ENCODE assay signal across 20 cellular contexts in genomic region chr3:187964759-187965158, GRCh38.
A peak's percentile ranks its signal among the peaks of the same experiment; 100 is the strongest.
DNase-seq lines count a peak whose midpoint lies in the region; ATAC-seq, FAIRE-seq and TF ChIP-seq lines count a peak whose summit lies in the region.
"Had no signal": no experiment of that assay in that cellular context is flagged by ENCODE, and none has a peak within 500 bp of the region (broad histone marks: within the 10 kb centered on the region; RNA-seq: fewer than 3 reads in every experiment).

No MANE protein-coding gene starts in this region.

- no peak overlapping the region for H2BK5ac ChIP-seq in trophoblast cell (ENCODE audit: low read depth, low read length, poor library complexity)

- CTCF ChIA-PET in A549 (lab: Yijun Ruan, JAX) (no interaction called here), OCI-LY7 (lab: Charles Lee; ENCODE audit: unreplicated experiment) (interaction anchor here (0.7 kb wide), 1 partner anchor 11 kb away, joined by 3 read pairs; no protein-coding TSS in a partner anchor), HEK293T (lab: Yijun Ruan, JAX) (no interaction called here)

- TF ChIP-seq CTCF in A549 (IDR thresholded peaks at IDR 0.05) = no peak
- TF ChIP-seq CTCF in CD14-positive monocyte (IDR thresholded peaks at IDR 0.05) = no peak
- TF ChIP-seq CTCF in OCI-LY7 (conservative IDR thresholded peaks at IDR 0.05; ENCODE audit: low read length) = no peak
- TF ChIP-seq CTCF in type B pancreatic cell (conservative IDR thresholded peaks at IDR 0.05) = no peak

- FAIRE-seq in A549 (lab: Jason Lieb, UNC) = no peak
- FAIRE-seq: G401.6 had no signal

- no TSS peak for BruUV-seq in OCI-LY7 (replicated peaks; lab: Mats Ljungman, UMichigan)

- H3K36me3 ChIP-seq in OCI-LY7 (ENCODE audit: insufficient read depth, low read length) = peaks cover 17% of the 10 kb centered on the region; the same call in 1 of the 2 replicates
- H3K36me3 ChIP-seq in trophoblast cell (ENCODE audit: control insufficient read depth in 1 of 2, insufficient read depth in 2 of 2, low read length in 2 of 2) = no peaks in the 10 kb centered on the region
- H3K36me3 ChIP-seq: HAP-1, MG63, SJSA1 had no signal

- no peaks in the 10 kb centered on the region for H3K9me2 ChIP-seq in OCI-LY7 (ENCODE audit: insufficient read depth, low read length)

- POLR2A ChIA-PET in A549 (lab: Yijun Ruan, JAX) (no interaction called here), OCI-LY7 (lab: Charles Lee) (interaction anchor here (1.0 to 18.1 kb wide), 11 partner anchors 7 to 791 kb away, joined by 3 to 1356 read pairs (median 46); partner anchors contain the start of gene BCL6), HEK293T (lab: Yijun Ruan, JAX) (no interaction called here)

- H3K27me3 ChIP-seq in trophoblast cell (ENCODE audit: insufficient read depth, low read length) = no peaks in the 10 kb centered on the region
- H3K27me3 ChIP-seq: MG63, SJSA1 had no signal

- no peak for TF ChIP-seq POLR2A in A549 (IDR thresholded peaks at IDR 0.05; ENCODE audit: low read length)

- H3K9me3 ChIP-seq in A549 = no peaks in the 10 kb centered on the region
- H3K9me3 ChIP-seq in OCI-LY7 (ENCODE audit: low read length) = no peaks in the 10 kb centered on the region
- H3K9me3 ChIP-seq in trophoblast cell (ENCODE audit: insufficient read depth, low read depth, low read length) = no peaks in the 10 kb centered on the region
- H3K9me3 ChIP-seq: HAP-1, MG63, SJSA1 had no signal

- H3K27ac ChIP-seq in A549 (peak overlapping the region in 1 of 2 experiments; percentile 21; a peak in 1 of 6 replicates), OCI-LY7 (ENCODE audit: low read depth, low read length, poor library complexity, severe bottlenecking) (peak overlapping the region; percentile 99), trophoblast cell (ENCODE audit: low read depth, low read length) (no peak overlapping the region)
- H3K27ac ChIP-seq: SJSA1 had no signal

- no peak overlapping the region for H4K12ac ChIP-seq in trophoblast cell (ENCODE audit: low read depth, low read length)

- H3K79me2 ChIP-seq in OCI-LY7 (ENCODE audit: insufficient read depth, low read depth, low read length) = peaks cover 45% of the 10 kb centered on the region; the same call in 1 of the 2 replicates
- H3K79me2 ChIP-seq in trophoblast cell (ENCODE audit: control insufficient read depth, insufficient read depth, low read length, poor library complexity) = no peaks in the 10 kb centered on the region

- H4K8ac ChIP-seq in trophoblast cell (ENCODE audit: low read depth, low read length) = no peak overlapping the region

- 88% methylated on average over 2 of the region's 2 CpGs for WGBS in A549 (ENCODE audit: missing lambda C conversion rate)
- no CpG with 5 or more reads among the region's 2 CpGs for WGBS in trophoblast cell (ENCODE audit: extremely low coverage, insufficient coverage, insufficient read length)

- H3K14ac ChIP-seq in trophoblast cell (ENCODE audit: low read length) = no peak overlapping the region

- DNase-seq in A549 (ENCODE audit: low read depth in 1 of 2, low spot score in 1 of 2) = no peak
- DNase-seq in CD14-positive monocyte (ENCODE audit: low spot score) = no peak
- DNase-seq in OCI-LY7 (ENCODE audit: low spot score) = no peak
- DNase-seq in trophoblast cell = peak; percentile 46 to 89
- no peak for DNase-seq in HEK293T (ENCODE audit: extremely low spot score)
- no peak for DNase-seq in stimulated activated CD4-positive, alpha-beta T cell treated with anti-CD3 and anti-CD28 coated beads, Interleukin-12 subunit alpha, Interleukin-12 subunit beta, amount 100 ng/mL, for 4 hours
- DNase-seq in type B pancreatic cell (ENCODE audit: extremely low spot score, unreplicated experiment) = no peak
- DNase-seq: CD4-positive, alpha-beta memory T cell; DMS79 treated with DMSO at 0.1 percent for 48 hours; KG1; MG63; NCI-H1105 treated with DMSO at 0.1 percent for 48 hours; NCI-H187 treated with DMSO at 0.1 percent for 48 hours; NCI-H345; NK-92 treated with Interleukin-12 subunit alpha and Interleukin-12 subunit beta, amount 100 ng/mL, for 24 hours; PC-3; SW 1271 had no signal

- no peak overlapping the region for H2AFZ ChIP-seq in OCI-LY7 (ENCODE audit: low read length)
- no peak overlapping the region for H2AFZ ChIP-seq in trophoblast cell (ENCODE audit: insufficient read depth, low read length, poor library complexity)

- H3K36me3 Mint-ChIP-seq in CD14-positive monocyte (no peaks in the 10 kb centered on the region), type B pancreatic cell (no peaks in the 10 kb centered on the region)
- H3K36me3 Mint-ChIP-seq: CD4-positive, alpha-beta memory T cell had no signal

- peaks cover 0 to 4% (median 0%) of the 10 kb centered on the region in 3 donors for H3K27me3 Mint-ChIP-seq in CD14-positive monocyte (ENCODE audit: low read depth in 3 of 3)
- peaks cover 7% of the 10 kb centered on the region for H3K27me3 Mint-ChIP-seq in type B pancreatic cell

- no peak overlapping the region for H4K91ac ChIP-seq in trophoblast cell (ENCODE audit: low read depth, low read length)

- H3K4me1 Mint-ChIP-seq in CD14-positive monocyte (peaks cover 49% of the 10 kb centered on the region), type B pancreatic cell (ENCODE audit: unreplicated experiment) (peaks cover 4% of the 10 kb centered on the region)

- TF ChIP-seq EP300 in A549 (IDR thresholded peaks at IDR 0.05) = no peak

- no peak overlapping the region for H3K18ac ChIP-seq in trophoblast cell (ENCODE audit: low read length)

- no peak overlapping the region for H3K4ac ChIP-seq in trophoblast cell (ENCODE audit: low read depth, low read length)

- no peak overlapping the region for H2BK120ac ChIP-seq in trophoblast cell (ENCODE audit: insufficient read depth, low read length, poor library complexity)

- H2BK12ac ChIP-seq in trophoblast cell (ENCODE audit: low read length) = no peak overlapping the region

- no peak overlapping the region for H3K23ac ChIP-seq in trophoblast cell (ENCODE audit: low read length)

- intact Hi-C loops in CD14-positive monocyte (cut with micrococcal nuclease) (loop anchor here in 1 of 2 donors (5.0 kb wide), 3 partner anchors 47 to 217 kb away; partner anchors contain the start of gene BCL6), OCI-LY7 (cut with micrococcal nuclease; ENCODE audit: unreplicated experiment) (loop anchor here (5.0 kb wide), 1 partner anchor 967 kb away; no protein-coding TSS in a partner anchor)

- H3K4me3 ChIP-seq in A549 (no peak overlapping the region), OCI-LY7 (ENCODE audit: low read depth, low read length, poor library complexity, severe bottlenecking) (no peak overlapping the region), trophoblast cell (ENCODE audit: low read depth, low read length) (no peak overlapping the region)
- H3K4me3 ChIP-seq: HAP-1, MG63, SJSA1 had no signal

- H3K4me1 ChIP-seq in A549 = peaks cover 41% of the 10 kb centered on the region
- peaks cover 99% of the 10 kb centered on the region for H3K4me1 ChIP-seq in OCI-LY7 (ENCODE audit: insufficient read depth, low read length, poor library complexity, severe bottlenecking)
- peaks cover 8 to 13% of the 10 kb centered on the region in 2 experiments for H3K4me1 ChIP-seq in trophoblast cell (ENCODE audit: control insufficient read depth in 1 of 2, insufficient read depth in 2 of 2, low read length in 2 of 2)
- H3K4me1 ChIP-seq: HAP-1, SJSA1 had no signal

- H3K27ac Mint-ChIP-seq in CD14-positive monocyte = peak overlapping the region in 4 of 7 donors; percentile 68 to 93 (median 80)
- no peak overlapping the region for H3K27ac Mint-ChIP-seq in type B pancreatic cell

- H3K4me3 Mint-ChIP-seq in CD14-positive monocyte (no peak overlapping the region), type B pancreatic cell (no peak overlapping the region)
- H3K4me3 Mint-ChIP-seq: CD4-positive, alpha-beta memory T cell had no signal

- H3K9ac ChIP-seq in trophoblast cell (ENCODE audit: low read length) = no peak overlapping the region

- H3K9me3 Mint-ChIP-seq in CD14-positive monocyte (no peaks in the 10 kb centered on the region), type B pancreatic cell (no peaks in the 10 kb centered on the region)
- H3K9me3 Mint-ChIP-seq: CD4-positive, alpha-beta memory T cell had no signal

- H3K4me2 ChIP-seq in A549 (peak overlapping the region; percentile 13; the same call in 1 of the 3 replicates), OCI-LY7 (ENCODE audit: low read length) (peak overlapping the region; percentile 58), trophoblast cell (ENCODE audit: low read length) (no peak overlapping the region)

- H2AK5ac ChIP-seq in trophoblast cell (ENCODE audit: low read length) = no peak overlapping the region

- ATAC-seq in A549 = no peak
- ATAC-seq: PC-3 had no signal

- H4K20me1 ChIP-seq in OCI-LY7 (ENCODE audit: insufficient read depth, low read length) = no peaks in the 10 kb centered on the region

- no peak for TF ChIP-seq RAD21 in A549 (conservative IDR thresholded peaks at IDR 0.05 in 1 of 2, IDR thresholded peaks at IDR 0.05 in 1 of 2)

- no peaks in the 10 kb centered on the region for H3K79me1 ChIP-seq in trophoblast cell (ENCODE audit: low read length)

TF ChIP-seq in A549, 52 proteins besides CTCF, POLR2A, EP300 and RAD21:
- TF ChIP-seq POLR2AphosphoS2 (conservative IDR thresholded peaks at IDR 0.05; ENCODE audit: low read length) (no peak), USF2 (IDR thresholded peaks at IDR 0.05) (no peak), CHD2 (IDR thresholded peaks at IDR 0.05; ENCODE audit: low read length, partially characterized antibody) (no peak), CEBPB (IDR thresholded peaks at IDR 0.05) (peak in 1 of 2 experiments; percentile 37; a peak in 1 of 4 replicates), TP53 (CRISPR knock-in tag; IDR thresholded peaks at IDR 0.05) (no peak)

TF ChIP-seq in HEK293T, 16 proteins besides CTCF, POLR2A, EP300 and RAD21 (continues in another document):
- TF ChIP-seq LEF1 (IDR thresholded peaks at IDR 0.05; ENCODE audit: borderline replicate concordance) = no peak
- no peak for TF ChIP-seq L3MBTL2 (conservative IDR thresholded peaks at IDR 0.05)
- TF ChIP-seq SUZ12 (IDR thresholded peaks at IDR 0.05) = no peak
- no peak for TF ChIP-seq ELF4 (IDR thresholded peaks at IDR 0.05)
- no peak for TF ChIP-seq HDGF (IDR thresholded peaks at IDR 0.05; ENCODE audit: borderline replicate concordance)
- TF ChIP-seq SP1 (IDR thresholded peaks at IDR 0.05) = no peak
- TF ChIP-seq TARDBP (IDR thresholded peaks at IDR 0.05) = no peak
- TF ChIP-seq FOXM1 (IDR thresholded peaks at IDR 0.05; ENCODE audit: borderline replicate concordance) = no peak
- no peak for TF ChIP-seq CTBP1 (IDR thresholded peaks at IDR 0.05; ENCODE audit: borderline replicate concordance)
- TF ChIP-seq PKNOX1 (IDR thresholded peaks at IDR 0.05) = no peak
- TF ChIP-seq FOXK2 (IDR thresholded peaks at IDR 0.05) = no peak

Comparison
In these comparisons a context has a peak if more than half of its experiments do, and no peak if none do; other contexts are left out.
1. DNase-seq: peak in trophoblast cell (2 of 2); none in A549 (0 of 2), CD14-positive monocyte (single experiment), OCI-LY7 (single experiment), HEK293T (single experiment), stimulated activated CD4-positive, alpha-beta T cell treated with anti-CD3 and anti-CD28 coated beads, Interleukin-12 subunit alpha, Interleukin-12 subunit beta, amount 100 ng/mL, for 4 hours (single experiment) and type B pancreatic cell (single experiment).